9 cellular contexts compared by ENCODE assay signal in the genomic region with DNA sequence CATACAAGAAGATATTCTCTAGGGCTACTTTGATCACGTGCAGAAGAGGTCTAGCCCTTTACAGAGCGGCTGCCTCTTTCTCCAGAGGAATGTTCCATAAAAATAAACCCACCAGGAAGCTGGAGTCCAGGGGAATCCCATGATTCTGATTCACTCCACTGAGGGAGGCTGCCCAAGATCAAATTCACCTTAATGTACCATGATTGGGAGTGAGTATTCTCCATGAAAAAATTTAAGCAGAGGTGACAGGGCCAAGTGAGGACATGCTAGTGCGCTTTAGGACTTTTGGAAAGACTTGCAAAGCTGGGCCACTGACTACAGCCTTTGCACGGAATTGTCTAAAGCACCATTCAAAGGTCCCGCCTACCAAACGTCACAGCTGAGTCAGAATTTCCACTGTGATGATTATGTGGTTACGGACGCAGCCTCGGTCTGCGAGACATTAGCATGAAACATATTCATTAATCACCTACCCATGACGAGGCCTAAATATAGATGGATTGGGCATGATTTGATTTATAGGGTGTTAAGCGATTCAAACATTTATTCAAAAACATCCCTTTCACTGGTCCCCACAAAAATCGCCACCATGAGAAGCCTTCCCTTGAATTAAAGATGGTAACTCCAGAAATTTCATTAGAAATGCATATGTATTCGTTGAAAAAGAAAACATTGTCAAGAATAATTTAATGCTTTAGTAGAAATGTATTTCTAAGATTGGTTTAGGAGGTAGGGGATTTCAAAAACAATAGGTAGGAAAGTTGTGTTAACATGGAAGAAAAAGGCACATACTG.
DNase-seq lines count a peak whose midpoint lies in the region; TF ChIP-seq lines count a peak whose summit lies in the region.
"Had no signal": no experiment of that assay in that cellular context is flagged by ENCODE, and none has a peak within 500 bp of the region (broad histone marks: within the 10 kb centered on the region; RNA-seq: fewer than 3 reads in every experiment).

No MANE protein-coding gene starts in this region.

- no peaks in the 10 kb centered on the region for H3K36me3 Mint-ChIP-seq in activated CD4-positive, alpha-beta memory T cell treated with anti-CD3 and anti-CD28 coated beads for 36 hours
- no peaks in the 10 kb centered on the region for H3K36me3 Mint-ChIP-seq in activated CD4-positive, alpha-beta memory T cell treated with anti-CD3 and anti-CD28 coated beads, Interleukin-2, amount 10 ng/mL, durations not matched to agents 7 days and 5 days (ENCODE audit: low read depth)

- no peak overlapping the region for H3K4me3 Mint-ChIP-seq in activated CD4-positive, alpha-beta memory T cell treated with anti-CD3 and anti-CD28 coated beads for 36 hours
- H3K4me3 Mint-ChIP-seq in activated CD4-positive, alpha-beta memory T cell treated with anti-CD3 and anti-CD28 coated beads, Interleukin-2, amount 10 ng/mL, durations not matched to agents 7 days and 5 days, result no peak overlapping the region

- no peaks in the 10 kb centered on the region for H3K36me3 ChIP-seq in brain microvascular endothelial cell (replicated peaks)
- no peaks in the 10 kb centered on the region for H3K36me3 ChIP-seq in stomach smooth muscle (ENCODE audit: control insufficient read depth in 2 of 2, insufficient read depth in 2 of 2, low read length in 2 of 2)

- H3K27me3 ChIP-seq in brain microvascular endothelial cell (replicated peaks) (no peaks in the 10 kb centered on the region), stomach smooth muscle (ENCODE audit: control insufficient read depth in 1 of 2, insufficient read depth in 2 of 2, low read length in 2 of 2) (no peaks in the 10 kb centered on the region)

- in situ Hi-C loops in brain microvascular endothelial cell (cut with HindIII; ENCODE audit: low pct_ligation_motif_present, low sequenced_read_pairs), result no loop called here

- H3K27me3 Mint-ChIP-seq in activated CD4-positive, alpha-beta memory T cell treated with anti-CD3 and anti-CD28 coated beads for 36 hours, result no peaks in the 10 kb centered on the region
- peaks cover 4% of the 10 kb centered on the region for H3K27me3 Mint-ChIP-seq in activated CD4-positive, alpha-beta memory T cell treated with anti-CD3 and anti-CD28 coated beads, Interleukin-2, amount 10 ng/mL, durations not matched to agents 7 days and 5 days

- CTCF ChIA-PET in activated CD4-positive, alpha-beta memory T cell treated with anti-CD3 and anti-CD28 coated beads for 36 hours (lab: Charles Lee), result no interaction called here
- CTCF ChIA-PET in activated CD4-positive, alpha-beta memory T cell treated with anti-CD3 and anti-CD28 coated beads, Interleukin-2, amount 10 ng/mL, durations not matched to agents 7 days and 5 days (lab: Charles Lee), result no interaction called here

- H3K4me3 ChIP-seq in brain microvascular endothelial cell (ENCODE audit: low read depth, low read length) (no peak overlapping the region), stomach smooth muscle (ENCODE audit: low read length in 2 of 2) (no peak overlapping the region)
- H3K4me3 ChIP-seq: A549 had no signal

- H3K9me3 Mint-ChIP-seq in activated CD4-positive, alpha-beta memory T cell treated with anti-CD3 and anti-CD28 coated beads for 36 hours, result no peaks in the 10 kb centered on the region
- no peaks in the 10 kb centered on the region for H3K9me3 Mint-ChIP-seq in activated CD4-positive, alpha-beta memory T cell treated with anti-CD3 and anti-CD28 coated beads, Interleukin-2, amount 10 ng/mL, durations not matched to agents 7 days and 5 days

- peaks cover 52% of the 10 kb centered on the region for H3K4me1 ChIP-seq in stomach smooth muscle (ENCODE audit: control insufficient read depth, insufficient read depth, low read length)

- POLR2A ChIA-PET in activated CD4-positive, alpha-beta memory T cell treated with anti-CD3 and anti-CD28 coated beads for 36 hours (lab: Charles Lee), result no interaction called here
- POLR2A ChIA-PET in activated CD4-positive, alpha-beta memory T cell treated with anti-CD3 and anti-CD28 coated beads, Interleukin-2, amount 10 ng/mL, durations not matched to agents 7 days and 5 days (lab: Charles Lee), result no interaction called here

- TF ChIP-seq CTCF in brain microvascular endothelial cell (IDR thresholded peaks at IDR 0.05; ENCODE audit: low read depth, low read length, missing control alignments), result no peak

- H3K9me3 ChIP-seq in stomach smooth muscle (ENCODE audit: control insufficient read depth in 2 of 2, low read length in 2 of 2), result no peaks in the 10 kb centered on the region
- H3K9me3 ChIP-seq: A549 had no signal

- H3K27ac ChIP-seq in brain microvascular endothelial cell (peak overlapping the region; percentile 95), stomach smooth muscle (ENCODE audit: low read length) (peak overlapping the region; percentile 88)

- peak; percentile 24 for DNase-seq in activated CD4-positive, alpha-beta memory T cell treated with anti-CD3 and anti-CD28 coated beads for 36 hours
- no peak for DNase-seq in activated CD4-positive, alpha-beta memory T cell treated with anti-CD3 and anti-CD28 coated beads, Interleukin-2, amount 10 ng/mL, durations not matched to agents 7 days and 5 days
- DNase-seq in HPDE6-E6E7 (ENCODE audit: extremely low spot score) (peak; percentile 58), brain microvascular endothelial cell (peak; percentile 99), NCI-H1105 (lab: John Stamatoyannopoulos, UW) (no peak), NCI-H2029 treated with DMSO at 0.1 percent for 48 hours (lab: John Stamatoyannopoulos, UW) (no peak), iPS-NIHi7 (ENCODE audit: extremely low spot score) (no peak)

- no peaks in the 10 kb centered on the region for H3K4me1 Mint-ChIP-seq in activated CD4-positive, alpha-beta memory T cell treated with anti-CD3 and anti-CD28 coated beads for 36 hours (ENCODE audit: low read depth)
- no peaks in the 10 kb centered on the region for H3K4me1 Mint-ChIP-seq in activated CD4-positive, alpha-beta memory T cell treated with anti-CD3 and anti-CD28 coated beads, Interleukin-2, amount 10 ng/mL, durations not matched to agents 7 days and 5 days

- H3K27ac Mint-ChIP-seq in activated CD4-positive, alpha-beta memory T cell treated with anti-CD3 and anti-CD28 coated beads for 36 hours, result no peak overlapping the region
- no peak overlapping the region for H3K27ac Mint-ChIP-seq in activated CD4-positive, alpha-beta memory T cell treated with anti-CD3 and anti-CD28 coated beads, Interleukin-2, amount 10 ng/mL, durations not matched to agents 7 days and 5 days

- H3K9ac ChIP-seq in stomach smooth muscle (ENCODE audit: low read length in 2 of 2), result peak overlapping the region in 1 of 2 donors; percentile 31

- intact Hi-C loops in activated CD4-positive, alpha-beta memory T cell treated with anti-CD3 and anti-CD28 coated beads for 36 hours (cut with micrococcal nuclease), result no loop called here

Comparison
In these comparisons a context has a peak if more than half of its experiments do, and no peak if none do; other contexts are left out.
1. DNase-seq: peak in activated CD4-positive, alpha-beta memory T cell treated with anti-CD3 and anti-CD28 coated beads for 36 hours (single experiment), HPDE6-E6E7 (single experiment) and brain microvascular endothelial cell (single experiment); none in activated CD4-positive, alpha-beta memory T cell treated with anti-CD3 and anti-CD28 coated beads, Interleukin-2, amount 10 ng/mL, durations not matched to agents 7 days and 5 days (single experiment), NCI-H1105 (single experiment), NCI-H2029 treated with DMSO at 0.1 percent for 48 hours (single experiment) and iPS-NIHi7 (single experiment).